Comparison of ENCODE assay signal across 11 cellular contexts in the genomic region with DNA sequence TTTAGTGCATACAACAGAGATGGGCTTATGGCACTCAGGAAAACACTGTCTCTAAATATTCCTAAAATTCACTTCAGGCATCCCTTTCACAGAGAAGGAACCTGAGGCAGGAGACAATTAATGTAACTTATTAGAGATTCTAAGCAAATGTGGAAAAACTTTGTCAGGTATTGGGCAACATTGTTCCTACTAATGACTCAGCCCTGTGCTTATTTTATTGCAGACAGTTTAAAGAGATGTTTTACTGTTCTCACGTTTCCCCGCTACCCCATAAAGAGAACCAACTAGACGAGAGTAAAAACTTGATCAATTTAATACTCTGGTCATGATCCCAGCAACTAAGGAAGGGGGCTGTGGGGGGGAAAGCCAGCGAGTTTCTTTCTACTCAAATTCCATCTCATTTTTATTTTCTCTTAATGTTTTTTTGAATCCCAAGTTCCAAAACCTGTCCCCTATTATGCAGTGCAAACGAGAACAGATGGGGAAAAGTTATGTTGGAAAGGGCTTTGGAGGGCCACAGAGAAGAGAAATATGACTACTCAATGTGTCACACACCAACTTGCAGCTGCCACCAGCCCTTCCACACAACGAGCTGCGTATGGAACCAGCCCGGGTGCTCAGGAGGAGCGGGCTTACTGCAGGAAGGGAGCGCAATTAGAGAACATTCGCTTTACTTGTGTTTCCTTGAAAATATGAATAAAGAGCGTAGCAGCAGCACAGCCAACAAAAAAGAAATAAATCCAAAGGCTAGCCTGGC. TPM values are rescaled to one million over a fixed set of nuclear protein-coding genes. Genes with fewer than 3 reads are reported as not detected.
A peak's percentile ranks its signal among the peaks of the same experiment; 100 is the strongest.
DNase-seq lines count a peak whose midpoint lies in the region; ATAC-seq and TF ChIP-seq lines count a peak whose summit lies in the region.
"Had no signal": no experiment of that assay in that cellular context is flagged by ENCODE, and none has a peak within 500 bp of the region (broad histone marks: within the 10 kb centered on the region; RNA-seq: fewer than 3 reads in every experiment).

No MANE protein-coding gene starts in this region.

- no peak overlapping the region for H3K4me3 ChIP-seq in KMS-11 (IDR thresholded peaks at IDR 0.05; ENCODE audit: insufficient read depth, low read depth, low read length)
- H3K4me3 ChIP-seq in astrocyte of the spinal cord (ENCODE audit: low read depth, low read length): no peak overlapping the region
- peak overlapping the region; percentile 25 for H3K4me3 ChIP-seq in psoas muscle
- H3K4me3 ChIP-seq: GM12878 had no signal

- peaks cover 96% of the 10 kb centered on the region for H3K4me1 ChIP-seq in KMS-11 (ENCODE audit: low read depth, poor library complexity, severe bottlenecking)
- H3K4me1 ChIP-seq in psoas muscle: no peaks in the 10 kb centered on the region

- WGBS in psoas muscle, 3 donors: 38 to 60% (median 42%) methylated on average over 12 of the region's 12 CpGs

- no peaks in the 10 kb centered on the region for H3K27me3 Mint-ChIP-seq in activated CD4-positive, alpha-beta T cell treated with anti-CD3 and anti-CD28 coated beads for 36 hours

- H3K9me3 ChIP-seq in psoas muscle: no peaks in the 10 kb centered on the region

- CTCF ChIA-PET in activated CD4-positive, alpha-beta T cell treated with anti-CD3 and anti-CD28 coated beads for 36 hours (lab: Charles Lee): interaction anchor here (0.8 to 1.5 kb wide), 5 partner anchors 19 to 402 kb away, joined by 3 to 5 read pairs (median 3); partner anchors contain the start of gene ACVR1

- peak overlapping the region; percentile 68; the same call in 1 of the 2 replicates for H3K4me2 ChIP-seq in KMS-11

- H3K36me3 ChIP-seq in KMS-11 (ENCODE audit: insufficient read depth) (no peaks in the 10 kb centered on the region), psoas muscle (ENCODE audit: insufficient read depth in 1 of 2, low read depth in 1 of 2) (no peaks in the 10 kb centered on the region)

- peak; percentile 21 for DNase-seq in activated CD4-positive, alpha-beta T cell treated with anti-CD3 and anti-CD28 coated beads for 36 hours
- no peak for DNase-seq in activated CD4-positive, alpha-beta T cell treated with anti-CD3 and anti-CD28 coated beads, Interleukin-2, amount 50 U/mL, for 4 hours
- DNase-seq in astrocyte of the spinal cord (ENCODE audit: low read depth, low spot score): peak; percentile 67
- peak in 1 of 2 donors; percentile 14 for DNase-seq in psoas muscle
- no peak for DNase-seq in cerebellum (ENCODE audit: low spot score)
- DNase-seq in stimulated activated CD4-positive, alpha-beta T cell treated with anti-CD3 and anti-CD28 coated beads, Interleukin-4, amount 100 ng/mL, for 4 hours: no peak
- DNase-seq: activated CD8-positive, alpha-beta memory T cell treated with anti-CD3 and anti-CD28 coated beads, Interleukin-2, amount 50 U/mL, for 4 hours; C1 segment of cervical spinal cord had no signal

- ATAC-seq in activated CD4-positive, alpha-beta T cell treated with anti-CD3 and anti-CD28 coated beads for 36 hours: no peak
- ATAC-seq in psoas muscle (peak; percentile 82 to 91 (median 89)), GM19452 (IDR thresholded peaks at IDR 0.05; ENCODE audit: unreplicated experiment) (no peak)
- ATAC-seq: GM12878 had no signal

- no peak overlapping the region for H2AFZ ChIP-seq in KMS-11 (ENCODE audit: low read depth)

- H3K27ac ChIP-seq in KMS-11 (no peak overlapping the region), psoas muscle (peak overlapping the region; percentile 50)

- intact Hi-C loops in activated CD4-positive, alpha-beta T cell treated with anti-CD3 and anti-CD28 coated beads for 36 hours (cut with DNase I, micrococcal nuclease): loop anchor here (5.0 to 10.0 kb wide), 7 partner anchors 113 to 1563 kb away; partner anchors contain the start of genes ACVR1C (in 2 of the 2) and NR4A2 (in 1 of the 2)
- intact Hi-C loops in psoas muscle (cut with DNase I): loop anchor here in 1 of 2 donors (1.0 kb wide), 1 partner anchor 19 kb away; the partner anchor contains the start of gene ACVR1

- POLR2A ChIA-PET in activated CD4-positive, alpha-beta T cell treated with anti-CD3 and anti-CD28 coated beads for 36 hours (lab: Charles Lee): interaction anchor here (0.7 to 1.1 kb wide), 2 partner anchors 19 to 490 kb away, joined by 3 to 6 read pairs; partner anchors contain the start of gene ACVR1

- H4K20me1 ChIP-seq in KMS-11 (ENCODE audit: insufficient read depth): no peaks in the 10 kb centered on the region

- H3K79me2 ChIP-seq in KMS-11 (ENCODE audit: insufficient read depth, low read depth): no peaks in the 10 kb centered on the region

- peak overlapping the region; percentile 82 for H3K27ac Mint-ChIP-seq in activated CD4-positive, alpha-beta T cell treated with anti-CD3 and anti-CD28 coated beads for 36 hours

- TF ChIP-seq CTCF in KMS-11 (conservative IDR thresholded peaks at IDR 0.05; ENCODE audit: low read depth, low read length) (no peak), astrocyte of the spinal cord (IDR thresholded peaks at IDR 0.05; ENCODE audit: low read depth, low read length) (no peak), psoas muscle (IDR thresholded peaks at IDR 0.05) (no peak)

- peaks cover 7% of the 10 kb centered on the region for H3K36me3 Mint-ChIP-seq in activated CD4-positive, alpha-beta T cell treated with anti-CD3 and anti-CD28 coated beads for 36 hours (ENCODE audit: low read depth)

- in situ Hi-C loops in astrocyte of the spinal cord (cut with HindIII; ENCODE audit: low sequenced_read_pairs): no loop called here

- peaks cover 89% of the 10 kb centered on the region for H3K4me1 Mint-ChIP-seq in activated CD4-positive, alpha-beta T cell treated with anti-CD3 and anti-CD28 coated beads for 36 hours

- H3K27me3 ChIP-seq in KMS-11 (ENCODE audit: insufficient read depth, low read depth): no peaks in the 10 kb centered on the region
- no peaks in the 10 kb centered on the region for H3K27me3 ChIP-seq in psoas muscle (ENCODE audit: insufficient read depth in 3 of 3, low read length in 2 of 3)

- no peak overlapping the region for H3K9ac ChIP-seq in KMS-11

- H3K9me3 Mint-ChIP-seq in activated CD4-positive, alpha-beta T cell treated with anti-CD3 and anti-CD28 coated beads for 36 hours (ENCODE audit: low read depth): no peaks in the 10 kb centered on the region

- no peak overlapping the region for H3K4me3 Mint-ChIP-seq in activated CD4-positive, alpha-beta T cell treated with anti-CD3 and anti-CD28 coated beads for 36 hours

RNA-seq across cellular contexts. Expression of gene ACVR1, which starts 18.7 kb away (rescaled TPM):
- total RNA-seq in activated CD4-positive, alpha-beta T cell treated with anti-CD3 and anti-CD28 coated beads for 36 hours: 10 to 100 TPM; 17.1 to 23.0 TPM
- 10 to 100 TPM; 23.6 to 28.0 (median 25.4) TPM for total RNA-seq in psoas muscle
- 10 to 100 TPM in 2 of 3 donors, 1 to 10 TPM in 1; 9.5 to 24.1 (median 14.9) TPM for polyA plus RNA-seq in psoas muscle
- 12.7 TPM for total RNA-seq in cerebellum

Comparison
In these comparisons a context has a peak if more than half of its experiments do, and no peak if none do; other contexts are left out.
1. DNase-seq: peak in activated CD4-positive, alpha-beta T cell treated with anti-CD3 and anti-CD28 coated beads for 36 hours (single experiment) and astrocyte of the spinal cord (single experiment); none in activated CD4-positive, alpha-beta T cell treated with anti-CD3 and anti-CD28 coated beads, Interleukin-2, amount 50 U/mL, for 4 hours (0 of 2), cerebellum (single experiment) and stimulated activated CD4-positive, alpha-beta T cell treated with anti-CD3 and anti-CD28 coated beads, Interleukin-4, amount 100 ng/mL, for 4 hours (0 of 2).
2. ATAC-seq: peak in psoas muscle (4 of 4); none in activated CD4-positive, alpha-beta T cell treated with anti-CD3 and anti-CD28 coated beads for 36 hours (single experiment) and GM19452 (single experiment).